Comparison of ENCODE assay signal across 10 cellular contexts in genomic region chr15:99057697-99058420, GRCh38. TPM values are rescaled to one million over a fixed set of nuclear protein-coding genes. Genes with fewer than 3 reads are reported as not detected.
A peak's percentile ranks its signal among the peaks of the same experiment; 100 is the strongest.
DNase-seq lines count a peak whose midpoint lies in the region; ATAC-seq and TF ChIP-seq lines count a peak whose summit lies in the region.
"Had no signal": no experiment of that assay in that cellular context is flagged by ENCODE, and none has a peak within 500 bp of the region (broad histone marks: within the 10 kb centered on the region; RNA-seq: fewer than 3 reads in every experiment).

No MANE protein-coding gene starts in this region.

- no peaks in the 10 kb centered on the region for H3K36me3 Mint-ChIP-seq in stimulated activated naive CD8-positive, alpha-beta T cell treated with anti-CD3 and anti-CD28 coated beads, Interleukin-15, Interleukin-2, amounts not matched to agents 100 ng/mL and 50 ng/mL, for 24 hours (ENCODE audit: low read depth)
- H3K36me3 Mint-ChIP-seq in MCF 10A (ENCODE audit: insufficient read depth, unreplicated experiment) = no peaks in the 10 kb centered on the region

- 78 to 83% methylated on average over 20 of the region's 20 CpGs for WGBS in tibial nerve, 2 donors

- H3K27me3 ChIP-seq in muscle layer of colon (ENCODE audit: control insufficient read depth in 1 of 2, insufficient read depth in 2 of 2, low read length in 2 of 2) (no peaks in the 10 kb centered on the region), tibial nerve (no peaks in the 10 kb centered on the region), BE2C (peaks cover 30% of the 10 kb centered on the region)

- H3K9me3 ChIP-seq in muscle layer of colon (ENCODE audit: low read length) (no peaks in the 10 kb centered on the region), tibial nerve (no peaks in the 10 kb centered on the region), BE2C (no peaks in the 10 kb centered on the region)

- no peak for ATAC-seq in stimulated activated naive CD8-positive, alpha-beta T cell treated with anti-CD3 and anti-CD28 coated beads, Interleukin-15, Interleukin-2, amounts not matched to agents 100 U/mL and 50 U/mL, for 24 hours

- TF ChIP-seq CTCF in MCF 10A (IDR thresholded peaks at IDR 0.05; ENCODE audit: unreplicated experiment) = no peak
- TF ChIP-seq CTCF in tibial nerve (IDR thresholded peaks at IDR 0.05) = no peak
- no peak for TF ChIP-seq CTCF in BE2C (IDR thresholded peaks at IDR 0.05; ENCODE audit: low read depth, low read length)

- no peaks in the 10 kb centered on the region for H3K9me3 Mint-ChIP-seq in stimulated activated naive CD8-positive, alpha-beta T cell treated with anti-CD3 and anti-CD28 coated beads, Interleukin-15, Interleukin-2, amounts not matched to agents 100 ng/mL and 50 ng/mL, for 24 hours
- H3K9me3 Mint-ChIP-seq in MCF 10A (ENCODE audit: unreplicated experiment) = no peaks in the 10 kb centered on the region

- H3K4me3 Mint-ChIP-seq in stimulated activated naive CD8-positive, alpha-beta T cell treated with anti-CD3 and anti-CD28 coated beads, Interleukin-15, Interleukin-2, amounts not matched to agents 100 ng/mL and 50 ng/mL, for 24 hours = peak overlapping the region; percentile 66
- H3K4me3 Mint-ChIP-seq in MCF 10A (ENCODE audit: unreplicated experiment) = peak overlapping the region; percentile 52

- no TSS peak for BruUV-seq in MCF 10A (replicated peaks; lab: Mats Ljungman, UMichigan)

- POLR2A ChIA-PET in MCF 10A (lab: Yijun Ruan, JAX) = interaction anchor here (0.6 to 1.4 kb wide), 2 partner anchors 204 to 411 kb away, joined by 3 to 6 read pairs; no protein-coding TSS in a partner anchor

- no peak overlapping the region for H3K27ac Mint-ChIP-seq in stimulated activated naive CD8-positive, alpha-beta T cell treated with anti-CD3 and anti-CD28 coated beads, Interleukin-15, Interleukin-2, amounts not matched to agents 100 ng/mL and 50 ng/mL, for 24 hours
- no peak overlapping the region for H3K27ac Mint-ChIP-seq in MCF 10A (ENCODE audit: low read depth, unreplicated experiment)

- peaks cover 27% of the 10 kb centered on the region for H3K27me3 Mint-ChIP-seq in stimulated activated naive CD8-positive, alpha-beta T cell treated with anti-CD3 and anti-CD28 coated beads, Interleukin-15, Interleukin-2, amounts not matched to agents 100 ng/mL and 50 ng/mL, for 24 hours
- peaks cover 23% of the 10 kb centered on the region for H3K27me3 Mint-ChIP-seq in MCF 10A (ENCODE audit: insufficient read depth, unreplicated experiment)

- H3K4me1 Mint-ChIP-seq in stimulated activated naive CD8-positive, alpha-beta T cell treated with anti-CD3 and anti-CD28 coated beads, Interleukin-15, Interleukin-2, amounts not matched to agents 100 ng/mL and 50 ng/mL, for 24 hours (ENCODE audit: low read depth) = peaks cover 5% of the 10 kb centered on the region
- H3K4me1 Mint-ChIP-seq in MCF 10A (ENCODE audit: insufficient read depth, unreplicated experiment) = peaks cover 6% of the 10 kb centered on the region

- peaks cover 11% of the 10 kb centered on the region for H3K4me1 ChIP-seq in muscle layer of colon (ENCODE audit: insufficient read depth, low read length)
- peaks cover 0 to 16% (median 5%) of the 10 kb centered on the region in 4 donors for H3K4me1 ChIP-seq in tibial nerve
- H3K4me1 ChIP-seq in BE2C = no peaks in the 10 kb centered on the region

- no peak for TF ChIP-seq POLR2A in tibial nerve (IDR thresholded peaks at IDR 0.05)

- H3K4me3 ChIP-seq in muscle layer of colon (ENCODE audit: low read depth in 1 of 2, low read length in 2 of 2) (peak overlapping the region in 1 of 2 donors; percentile 32), tibial nerve (no peak overlapping the region), BE2C (ENCODE audit: low read depth, low read length) (no peak overlapping the region)

- CTCF ChIA-PET in MCF 10A (lab: Yijun Ruan, JAX) = interaction anchor here (0.6 to 2.8 kb wide), 14 partner anchors 8 to 1104 kb away, joined by 3 to 7 read pairs (median 3); no protein-coding TSS in a partner anchor

- H3K27ac ChIP-seq in muscle layer of colon (ENCODE audit: low read depth, low read length) (peak overlapping the region; percentile 47), tibial nerve (peak overlapping the region in 2 of 4 donors; percentile 59 to 96)

- TF ChIP-seq EP300 in tibial nerve (IDR thresholded peaks at IDR 0.05) = no peak

- H3K36me3 ChIP-seq in muscle layer of colon (ENCODE audit: insufficient read depth, low read length) = no peaks in the 10 kb centered on the region
- no peaks in the 10 kb centered on the region for H3K36me3 ChIP-seq in tibial nerve
- no peaks in the 10 kb centered on the region for H3K36me3 ChIP-seq in BE2C

- intact Hi-C loops in MCF 10A (cut with micrococcal nuclease) = loop anchor here (5.0 kb wide), 3 partner anchors 156 to 616 kb away; partner anchors contain the start of gene IGF1R

- H3K9ac ChIP-seq in muscle layer of colon (ENCODE audit: low read length) = no peak overlapping the region

- DNase-seq in stimulated activated naive CD8-positive, alpha-beta T cell treated with anti-CD3 and anti-CD28 coated beads, Interleukin-15, Interleukin-2, amounts not matched to agents 100 U/mL and 50 U/mL, for 24 hours = no peak
- DNase-seq in MCF 10A (ENCODE audit: unreplicated experiment) = no peak
- DNase-seq in DMS79 treated with DMSO at 0.1 percent for 48 hours (lab: John Stamatoyannopoulos, UW) = no peak
- DNase-seq in tibial nerve (ENCODE audit: low spot score in 2 of 2) = no peak
- DNase-seq in BE2C = no peak
- no peak for DNase-seq in epidermal melanocyte (ENCODE audit: insufficient read length, low spot score)

RNA-seq across cellular contexts. Expression of gene SYNM, which starts 47.0 kb away (rescaled TPM):
- total RNA-seq in MCF 10A (2022) = 0.12 TPM in 2 replicates
- 10 to 100 TPM; 26.4 to 47.0 (median 29.6) TPM for total RNA-seq in tibial nerve
- polyA plus RNA-seq in BE2C (2012; ENCODE audit: insufficient read depth, insufficient read length, low read depth) = 11.4 TPM

RNA-seq across cellular contexts. Expression of gene PGPEP1L, which starts 50.3 kb away (rescaled TPM):
- total RNA-seq in MCF 10A (2022) (not detected in 2 replicates), tibial nerve (not detected)
- polyA plus RNA-seq in BE2C (2012; ENCODE audit: insufficient read depth, insufficient read length, low read depth) = not detected
- total RNA-seq: H7, lung microvascular endothelial cell had no signal

Comparison
In these comparisons a context has a peak if more than half of its experiments do, and no peak if none do; other contexts are left out.
1. RNA of gene SYNM, which starts 47.0 kb away (total RNA-seq): 26.4 to 47.0 TPM in tibial nerve; 0.12 TPM in MCF 10A; every median in the first group is over 10 times any median in the second.